Comparison of ENCODE assay signal across 13 cellular contexts in genomic region chr1:200653022-200653462, GRCh38. TPM values are rescaled to one million over a fixed set of nuclear protein-coding genes. Genes with fewer than 3 reads are reported as not detected.
DNase-seq lines count a peak whose midpoint lies in the region; ATAC-seq and TF ChIP-seq lines count a peak whose summit lies in the region.
"Had no signal": no experiment of that assay in that cellular context is flagged by ENCODE, and none has a peak within 500 bp of the region (broad histone marks: within the 10 kb centered on the region; RNA-seq: fewer than 3 reads in every experiment).

No MANE protein-coding gene starts in this region.

- no peaks in the 10 kb centered on the region for H3K9me3 Mint-ChIP-seq in T-helper 2 cell treated with Interferon-gamma antibody and Interleukin-4, amounts not matched to agents 5 μg/mL and 100 μg/mL, for 36 hours
- H3K9me3 Mint-ChIP-seq in naive thymus-derived CD8-positive, alpha-beta T cell = no peaks in the 10 kb centered on the region

- H3K27ac Mint-ChIP-seq in T-helper 2 cell treated with Interferon-gamma antibody and Interleukin-4, amounts not matched to agents 5 μg/mL and 100 μg/mL, for 36 hours = peak overlapping the region; percentile 76
- peak overlapping the region in 9 of 10 donors; percentile 27 to 86 (median 67) for H3K27ac Mint-ChIP-seq in naive thymus-derived CD8-positive, alpha-beta T cell

- peak; percentile 70 for DNase-seq in GM12865 (ENCODE audit: low read depth)
- peak; percentile 20 for DNase-seq in T-helper 2 cell treated with Interferon-gamma antibody and Interleukin-4, amounts not matched to agents 5 μg/mL and 100 μg/mL, for 36 hours (ENCODE audit: low spot score)
- DNase-seq in naive thymus-derived CD8-positive, alpha-beta T cell = no peak
- DNase-seq in dermis blood vessel endothelial cell = no peak
- DNase-seq in NCI-H345 (lab: John Stamatoyannopoulos, UW) = no peak
- DNase-seq: COR-L47; esophagus squamous epithelium; NCI-H1092; NCI-H526; SHP77; stimulated activated CD4-positive, alpha-beta T cell treated with anti-CD3 and anti-CD28 coated beads, Interleukin-4, amount 100 ng/mL, for 4 hours had no signal

- ATAC-seq in GM21423 (IDR thresholded peaks at IDR 0.05; ENCODE audit: unreplicated experiment) = peak; percentile 37
- no peak for ATAC-seq in naive thymus-derived CD8-positive, alpha-beta T cell
- ATAC-seq in GM21723 (IDR thresholded peaks at IDR 0.05; ENCODE audit: unreplicated experiment) = no peak

- H3K4me1 Mint-ChIP-seq in T-helper 2 cell treated with Interferon-gamma antibody and Interleukin-4, amounts not matched to agents 5 μg/mL and 100 μg/mL, for 36 hours (ENCODE audit: low read depth) = peaks cover 21% of the 10 kb centered on the region
- peaks cover 13 to 19% (median 17%) of the 10 kb centered on the region in 4 donors for H3K4me1 Mint-ChIP-seq in naive thymus-derived CD8-positive, alpha-beta T cell

- peak overlapping the region; percentile 21 for H3K4me3 ChIP-seq in GM12865 (ENCODE audit: low read depth, low read length)
- H3K4me3 ChIP-seq: esophagus squamous epithelium had no signal

- no peaks in the 10 kb centered on the region for H3K27me3 Mint-ChIP-seq in T-helper 2 cell treated with Interferon-gamma antibody and Interleukin-4, amounts not matched to agents 5 μg/mL and 100 μg/mL, for 36 hours (ENCODE audit: low read depth)
- no peaks in the 10 kb centered on the region for H3K27me3 Mint-ChIP-seq in naive thymus-derived CD8-positive, alpha-beta T cell

- H3K4me3 Mint-ChIP-seq in T-helper 2 cell treated with Interferon-gamma antibody and Interleukin-4, amounts not matched to agents 5 μg/mL and 100 μg/mL, for 36 hours = peak overlapping the region; percentile 52
- H3K4me3 Mint-ChIP-seq in naive thymus-derived CD8-positive, alpha-beta T cell = no peak overlapping the region

- H3K36me3 Mint-ChIP-seq in T-helper 2 cell treated with Interferon-gamma antibody and Interleukin-4, amounts not matched to agents 5 μg/mL and 100 μg/mL, for 36 hours (ENCODE audit: low read depth) = peaks cover 39% of the 10 kb centered on the region
- H3K36me3 Mint-ChIP-seq in naive thymus-derived CD8-positive, alpha-beta T cell = peaks cover 14 to 78% (median 26%) of the 10 kb centered on the region in 3 donors

- POLR2A ChIA-PET in naive thymus-derived CD8-positive, alpha-beta T cell (lab: Charles Lee) = no interaction called here

- no peak for TF ChIP-seq CTCF in GM12865 (IDR thresholded peaks at IDR 0.05; ENCODE audit: insufficient read depth, low read depth, low read length, missing control alignments)

RNA-seq across cellular contexts. Expression of gene DDX59, which starts 16.7 kb away (rescaled TPM):
- total RNA-seq in naive thymus-derived CD8-positive, alpha-beta T cell = 10 to 100 TPM; 38.8 to 41.3 TPM
- polyA plus RNA-seq in naive thymus-derived CD8-positive, alpha-beta T cell = 10 to 100 TPM; 10.0 to 20.9 (median 12.0) TPM
- 12.8 and 17.2 TPM in 2 replicates for total RNA-seq in dermis blood vessel endothelial cell

RNA-seq across cellular contexts. Expression of gene KIF14, which starts 32.5 kb away (rescaled TPM):
- total RNA-seq in naive thymus-derived CD8-positive, alpha-beta T cell = under 1 TPM; 0.05 to 0.10 TPM
- polyA plus RNA-seq in naive thymus-derived CD8-positive, alpha-beta T cell = not detected
- 3.1 and 18.0 TPM in 2 replicates for total RNA-seq in dermis blood vessel endothelial cell

Comparison
In these comparisons a context has a peak if more than half of its experiments do, and no peak if none do; other contexts are left out.
1. DNase-seq: peak in GM12865 (single experiment) and T-helper 2 cell treated with Interferon-gamma antibody and Interleukin-4, amounts not matched to agents 5 μg/mL and 100 μg/mL, for 36 hours (single experiment); none in naive thymus-derived CD8-positive, alpha-beta T cell (0 of 10), dermis blood vessel endothelial cell (single experiment) and NCI-H345 (single experiment).